ENCODE assay signal across 21 cellular contexts in genomic region chrX:152926923-152927322, GRCh38. TPM values are rescaled to one million over a fixed set of nuclear protein-coding genes. Genes with fewer than 3 reads are reported as not detected.
DNase-seq lines count a peak whose midpoint lies in the region; ATAC-seq, FAIRE-seq and TF ChIP-seq lines count a peak whose summit lies in the region.
"Had no signal": no experiment of that assay in that cellular context is flagged by ENCODE, and none has a peak within 500 bp of the region (broad histone marks: within the 10 kb centered on the region; RNA-seq: fewer than 3 reads in every experiment).

No MANE protein-coding gene starts in this region.

- H3K9me3 ChIP-seq in A549: no peaks in the 10 kb centered on the region
- H3K9me3 ChIP-seq: esophagus squamous epithelium, gastroesophageal sphincter, HAP-1, ovary, spleen, upper lobe of left lung had no signal

- H3K9ac ChIP-seq in mesendoderm (ENCODE audit: low read length): no peak overlapping the region

- no peak overlapping the region for H2AK5ac ChIP-seq in mesendoderm (ENCODE audit: low read length)

- TF ChIP-seq EP300 in A549 (IDR thresholded peaks at IDR 0.05): no peak

- H3K27ac ChIP-seq in A549 (no peak overlapping the region), cingulate gyrus (ENCODE audit: low read depth, low read length) (peak overlapping the region; percentile 72), mesendoderm (ENCODE audit: low read depth, low read length) (no peak overlapping the region)
- H3K27ac ChIP-seq: esophagus squamous epithelium, gastroesophageal sphincter, ovary, spleen, upper lobe of left lung had no signal

- no peak overlapping the region for H3K56ac ChIP-seq in mesendoderm (ENCODE audit: low read length)

- TF ChIP-seq RAD21 in A549 (conservative IDR thresholded peaks at IDR 0.05 in 1 of 2, IDR thresholded peaks at IDR 0.05 in 1 of 2): no peak

- no peak for TF ChIP-seq POLR2A in A549 (IDR thresholded peaks at IDR 0.05; ENCODE audit: low read length)

- no peak for ATAC-seq in A549
- ATAC-seq: gastroesophageal sphincter, right cardiac atrium had no signal

- no peak overlapping the region for H2BK120ac ChIP-seq in mesendoderm (ENCODE audit: low read depth, low read length)

- H3K18ac ChIP-seq in mesendoderm (ENCODE audit: low read length): no peak overlapping the region

- CTCF ChIA-PET in A549 (lab: Yijun Ruan, JAX): interaction anchor here (1.3 to 3.5 kb wide), 5 partner anchors 11 to 48 kb away, joined by 3 to 30 read pairs (median 9); no protein-coding TSS in a partner anchor

- H3K36me3 ChIP-seq in mesendoderm (ENCODE audit: control insufficient read depth, insufficient read depth, low read length): no peaks in the 10 kb centered on the region
- H3K36me3 ChIP-seq: gastroesophageal sphincter, HAP-1, ovary, spleen, upper lobe of left lung had no signal

- H3K4me2 ChIP-seq in A549: no peak overlapping the region
- H3K4me2 ChIP-seq in mesendoderm (ENCODE audit: low read length): no peak overlapping the region

- H3K79me2 ChIP-seq in mesendoderm (ENCODE audit: control insufficient read depth, insufficient read depth, low read length): no peaks in the 10 kb centered on the region

- FAIRE-seq in A549 (lab: Jason Lieb, UNC): peak; percentile 23
- FAIRE-seq: bronchial epithelial cell, endometrium, HTR-8/SVneo had no signal

- H2BK15ac ChIP-seq in mesendoderm (replicated peaks; ENCODE audit: low read depth): no peak overlapping the region

- H4K5ac ChIP-seq in mesendoderm (ENCODE audit: low read length): no peak overlapping the region

- H3K23ac ChIP-seq in mesendoderm (ENCODE audit: low read length): no peak overlapping the region

- 89% methylated on average over 11 of the region's 11 CpGs for WGBS in A549 (ENCODE audit: missing lambda C conversion rate)
- WGBS in mesendoderm (ENCODE audit: extremely low coverage, insufficient coverage, low lambda C conversion rate): no CpG with 5 or more reads among the region's 11 CpGs

- no peak overlapping the region for H4K8ac ChIP-seq in mesendoderm (ENCODE audit: low read depth, low read length)

- POLR2A ChIA-PET in A549 (lab: Yijun Ruan, JAX): no interaction called here

- H3K79me1 ChIP-seq in mesendoderm (ENCODE audit: low read length): no peaks in the 10 kb centered on the region

- no peak for DNase-seq in A549 (ENCODE audit: low read depth in 1 of 2, low spot score in 1 of 2)
- DNase-seq in NAMALWA (ENCODE audit: low spot score): peak; percentile 14
- DNase-seq in mesendoderm: peak; percentile 45
- no peak for DNase-seq in NCI-H2081 (lab: John Stamatoyannopoulos, UW)
- no peak for DNase-seq in activated CD4-positive, alpha-beta T cell treated with anti-CD3 and anti-CD28 coated beads for 4 hours
- no peak for DNase-seq in GDM1 (lab: John Stamatoyannopoulos, UW)
- no peak for DNase-seq in NCI-H1048 (lab: John Stamatoyannopoulos, UW)
- DNase-seq: activated CD8-positive, alpha-beta memory T cell treated with anti-CD3 and anti-CD28 coated beads, Interleukin-2, amount 50 U/mL, for 48 hours; esophagus squamous epithelium; GF-D8; left ventricle myocardium superior; right cardiac atrium; spleen; upper lobe of left lung had no signal

- H3K4me1 ChIP-seq in A549: 0 out of 3 replicates have a peak, but pooled peaks cover 6% of the 10 kb centered on the region
- no peaks in the 10 kb centered on the region for H3K4me1 ChIP-seq in mesendoderm (ENCODE audit: control insufficient read depth, low read depth, low read length)
- H3K4me1 ChIP-seq: HAP-1, spleen, upper lobe of left lung had no signal

- no peak overlapping the region for H3K4ac ChIP-seq in mesendoderm (ENCODE audit: low read depth, low read length)

- H2BK5ac ChIP-seq in mesendoderm (ENCODE audit: low read length): no peak overlapping the region

- no peak for TF ChIP-seq CTCF in A549 (IDR thresholded peaks at IDR 0.05)

- H3K4me3 ChIP-seq in A549 (no peak overlapping the region), mesendoderm (ENCODE audit: low read length) (no peak overlapping the region)
- H3K4me3 ChIP-seq: esophagus squamous epithelium, gastroesophageal sphincter, HAP-1, ovary, spleen, upper lobe of left lung had no signal

- H3K27me3 ChIP-seq in mesendoderm (ENCODE audit: insufficient read depth, low read length, poor library complexity): no peaks in the 10 kb centered on the region
- H3K27me3 ChIP-seq: esophagus squamous epithelium, gastroesophageal sphincter, ovary had no signal

TF ChIP-seq in A549, 52 proteins besides CTCF, POLR2A, EP300 and RAD21:
- TF ChIP-seq KDM5A (IDR thresholded peaks at IDR 0.05) (no peak), ZC3H11A (IDR thresholded peaks at IDR 0.05) (no peak), HDAC2 (IDR thresholded peaks at IDR 0.05) (no peak), MYC (IDR thresholded peaks at IDR 0.05; ENCODE audit: borderline replicate concordance, low read length) (no peak), TFCP2L1 (CRISPR knock-in tag; IDR thresholded peaks at IDR 0.05) (no peak), CBX2 (IDR thresholded peaks at IDR 0.05; ENCODE audit: borderline replicate concordance, low read depth) (no peak), CBX8 (IDR thresholded peaks at IDR 0.05) (no peak)
- TF ChIP-seq, protein P1, sequence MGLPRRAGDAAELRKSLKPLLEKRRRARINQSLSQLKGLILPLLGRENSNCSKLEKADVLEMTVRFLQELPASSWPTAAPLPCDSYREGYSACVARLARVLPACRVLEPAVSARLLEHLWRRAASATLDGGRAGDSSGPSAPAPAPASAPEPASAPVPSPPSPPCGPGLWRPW (IDR thresholded peaks at IDR 0.05): no peak
TF ChIP-seq in A549: peak in this region for 0.

RNA-seq across cellular contexts. Expression of gene ZNF185, which starts 29.1 kb away (rescaled TPM):
- 11.2 and 12.8 TPM in 2 replicates for polyA plus RNA-seq in A549 (2011; rRNA removed)
- 4.8 TPM in 2 replicates for polyA plus RNA-seq in A549 (2012; cell fraction: cytosol; rRNA removed)
- 26.9 and 27.4 TPM in 2 replicates for polyA plus RNA-seq in A549 (2012; cell fraction: nucleus; rRNA removed)
- polyA plus RNA-seq in A549 (2017; fragmentation: RNase III; extraction: RNeasy Plus Mini Kit Qiagen cat#74134 plus additional on column Dnase treatment): 4.9 to 5.2 TPM (median 5.0 TPM) in 3 replicates
- polyA minus RNA-seq in A549 (2011; rRNA and poly(A)+ RNA removed): 9.7 and 11.8 TPM in 2 replicates
- 4.5 TPM for polyA plus RNA-seq in mesendoderm (2013, experiment 1 of 2)
- 4.4 TPM for polyA plus RNA-seq in mesendoderm (2013, experiment 2 of 2)

Comparison
In these comparisons a context has a peak if more than half of its experiments do, and no peak if none do; other contexts are left out.
1. DNase-seq: peak in NAMALWA (single experiment) and mesendoderm (single experiment); none in A549 (0 of 2), NCI-H2081 (0 of 2), activated CD4-positive, alpha-beta T cell treated with anti-CD3 and anti-CD28 coated beads for 4 hours (0 of 2), GDM1 (single experiment) and NCI-H1048 (single experiment).